In genomic region chr1:178502330-178502714, GRCh38 we compare ENCODE assay signal across 11 cellular contexts. TPM values are rescaled to one million over a fixed set of nuclear protein-coding genes. Genes with fewer than 3 reads are reported as not detected.
"Had no signal": no experiment of that assay in that cellular context is flagged by ENCODE, and none has a peak within 500 bp of the region (broad histone marks: within the 10 kb centered on the region; RNA-seq: fewer than 3 reads in every experiment).

No MANE protein-coding gene starts in this region.

- H3K36me3 ChIP-seq: MG63 had no signal

- DNase-seq: NCI-H1417 treated with DMSO at 0.1 percent for 48 hours had no signal

- H3K27me3 ChIP-seq: MG63 had no signal

- H3K27ac ChIP-seq: RWPE1 had no signal

- H3K4me3 ChIP-seq: MG63 had no signal

- H3K9me3 ChIP-seq: MG63, SK-N-SH had no signal

RNA-seq across cellular contexts. Expression of gene CLEC20A, which starts 5.6 kb away (rescaled TPM):
- total RNA-seq: HepG2, HT1080, IMR-90, NCI-H460, OCI-LY7, PC-3, SK-MEL-5 had no signal
- polyA plus RNA-seq: HepG2, IMR-90, SK-N-SH had no signal

RNA-seq across cellular contexts. Expression of gene TEX35, which starts 10.6 kb away (rescaled TPM):
- total RNA-seq: HepG2, HT1080, IMR-90, NCI-H460, OCI-LY7, PC-3, SK-MEL-5 had no signal
- polyA plus RNA-seq: HepG2 had no signal
